Comparison of ENCODE assay signal across 15 cellular contexts in genomic region chr2:1650474-1650872, GRCh38.
DNase-seq lines count a peak whose midpoint lies in the region; ATAC-seq, FAIRE-seq and TF ChIP-seq lines count a peak whose summit lies in the region.
"Had no signal": no experiment of that assay in that cellular context is flagged by ENCODE, and none has a peak within 500 bp of the region (broad histone marks: within the 10 kb centered on the region; RNA-seq: fewer than 3 reads in every experiment).

No MANE protein-coding gene starts in this region.

- TF ChIP-seq POLR2A in HepG2 (IDR thresholded peaks at IDR 0.05; ENCODE audit: insufficient read depth in 1 of 2, low read depth in 2 of 2, low read length in 2 of 2) (no peak), right lobe of liver (IDR thresholded peaks at IDR 0.05) (no peak)

- H3K27ac ChIP-seq in HepG2 (ENCODE audit: extremely low read length, insufficient read depth, low read length) (no peak overlapping the region), right lobe of liver (no peak overlapping the region), rectal smooth muscle tissue (ENCODE audit: low read depth, low read length) (peak overlapping the region; percentile 10), brain microvascular endothelial cell (no peak overlapping the region)
- H3K27ac ChIP-seq: A549 had no signal

- 40% methylated on average over 7 of the region's 7 CpGs for WGBS in HepG2 (ENCODE audit: low lambda C conversion rate)
- 42% methylated on average over 2 of the region's 7 CpGs for WGBS in right lobe of liver (ENCODE audit: insufficient coverage, low coverage, low lambda C conversion rate, missing lambda C conversion rate)

- peaks cover 5 to 48% of the 10 kb centered on the region in 2 experiments for H3K27me3 ChIP-seq in HepG2 (ENCODE audit: control insufficient read depth in 1 of 2, insufficient read depth in 2 of 2, low read length in 2 of 2)
- no peaks in the 10 kb centered on the region for H3K27me3 ChIP-seq in right lobe of liver
- H3K27me3 ChIP-seq in rectal smooth muscle tissue (ENCODE audit: control insufficient read depth, insufficient read depth, low read length) = no peaks in the 10 kb centered on the region
- no peaks in the 10 kb centered on the region for H3K27me3 ChIP-seq in brain microvascular endothelial cell (replicated peaks)

- H3K79me2 ChIP-seq in HepG2 (ENCODE audit: insufficient read depth, low read length) = no peaks in the 10 kb centered on the region

- in situ Hi-C loops in HepG2 (cut with HindIII; ENCODE audit: extremely low pct_ligation_motif_present, low pct_unique_long_range_greater_than_20kb) (no loop called here), brain microvascular endothelial cell (cut with HindIII; ENCODE audit: low pct_ligation_motif_present, low sequenced_read_pairs) (no loop called here)

- TF ChIP-seq RAD21 in HepG2 (CRISPR knock-in tag; IDR thresholded peaks at IDR 0.05) = no peak

- peak overlapping the region; percentile 69 for H3K27ac Mint-ChIP-seq in glutamatergic neuron (ENCODE audit: unreplicated experiment)

- TF ChIP-seq EP300 in HepG2 (IDR thresholded peaks at IDR 0.05; ENCODE audit: low read depth in 2 of 2, low read length in 2 of 2) (no peak), HepG2 (CRISPR knock-in tag; IDR thresholded peaks at IDR 0.05; ENCODE audit: borderline replicate concordance) (no peak)

- H3K4me2 ChIP-seq in HepG2 (ENCODE audit: low read depth, low read length) = no peak overlapping the region
- H3K4me2 ChIP-seq: A549 had no signal

- H3K4me3 Mint-ChIP-seq in glutamatergic neuron (ENCODE audit: unreplicated experiment) = no peak overlapping the region
- H3K4me3 Mint-ChIP-seq: H9 had no signal

- intact Hi-C loops in HepG2 (cut with micrococcal nuclease; ENCODE audit: unreplicated experiment) (no loop called here), right lobe of liver (cut with DNase I) (no loop called here)

- no peak overlapping the region for H2AFZ ChIP-seq in HepG2 (ENCODE audit: low read length)

- ATAC-seq in HepG2 = no peak
- no peak for ATAC-seq in right lobe of liver
- ATAC-seq: A549 had no signal

- POLR2A ChIA-PET in HepG2 (lab: Yijun Ruan, JAX) = no interaction called here

- H3K4me3 ChIP-seq in HepG2 (replicated peaks in 1 of 3; ENCODE audit: insufficient read depth in 1 of 3, low read depth in 2 of 3, low read length in 3 of 3) (no peak overlapping the region), right lobe of liver (no peak overlapping the region), rectal smooth muscle tissue (ENCODE audit: low read length) (no peak overlapping the region), brain microvascular endothelial cell (ENCODE audit: low read depth, low read length) (no peak overlapping the region)
- H3K4me3 ChIP-seq: A549 had no signal

- TF ChIP-seq CTCF in HepG2 (CRISPR knock-in tag; IDR thresholded peaks at IDR 0.05) (no peak), right lobe of liver (IDR thresholded peaks at IDR 0.05) (no peak), glutamatergic neuron (IDR thresholded peaks at IDR 0.05; ENCODE audit: partially characterized antibody, unreplicated experiment) (no peak), brain microvascular endothelial cell (IDR thresholded peaks at IDR 0.05; ENCODE audit: low read depth, low read length, missing control alignments) (no peak)

- H3K9me3 ChIP-seq in HepG2 (ENCODE audit: low read length) (no peaks in the 10 kb centered on the region), right lobe of liver (no peaks in the 10 kb centered on the region)
- H3K9me3 ChIP-seq: A549, Caco-2 had no signal

- no peaks in the 10 kb centered on the region; the same call in 1 of the 2 replicates for H4K20me1 ChIP-seq in HepG2 (ENCODE audit: insufficient read depth, low read length)

- peaks cover 13% of the 10 kb centered on the region for H3K9me3 Mint-ChIP-seq in glutamatergic neuron (ENCODE audit: unreplicated experiment)
- H3K9me3 Mint-ChIP-seq: H9 had no signal

- H3K4me1 ChIP-seq in HepG2 (ENCODE audit: insufficient read depth, low read length) (no peaks in the 10 kb centered on the region), right lobe of liver (no peaks in the 10 kb centered on the region), rectal smooth muscle tissue (ENCODE audit: control insufficient read depth, insufficient read depth, low read length) (peaks cover 36% of the 10 kb centered on the region)
- H3K4me1 ChIP-seq: Caco-2 had no signal

- DNase-seq in HepG2 (ENCODE audit: low spot score) (no peak), right lobe of liver (no peak), glutamatergic neuron (no peak), RCC 7860 (ENCODE audit: low spot score) (no peak), brain microvascular endothelial cell (no peak), GOT3 (lab: John Stamatoyannopoulos, UW) (no peak)
- DNase-seq: Caco-2, DMS53, H9, Kasumi-1, NCI-H1417, NCI-H2029, NCI-H510A treated with DMSO at 0.1 percent for 48 hours had no signal

- H3K27me3 Mint-ChIP-seq in glutamatergic neuron (ENCODE audit: unreplicated experiment) = peaks cover 10% of the 10 kb centered on the region

- H3K9ac ChIP-seq in HepG2 (ENCODE audit: insufficient read depth, low read depth, low read length) (no peak overlapping the region), rectal smooth muscle tissue (ENCODE audit: low read length) (no peak overlapping the region)

- CTCF ChIA-PET in HepG2 (lab: Yijun Ruan, JAX; ENCODE audit: low intra/inter-chr PET ratio, low total read pairs) = no interaction called here

- no TSS peak for BruUV-seq in HepG2 (replicated peaks; lab: Mats Ljungman, UMichigan)

- no peak for FAIRE-seq in HepG2 (lab: Jason Lieb, UNC)
- FAIRE-seq in RCC 7860 (lab: Jason Lieb, UNC) = no peak
- FAIRE-seq: A549 had no signal

- H3K36me3 ChIP-seq in HepG2 (replicated peaks in 1 of 2; ENCODE audit: control insufficient read depth in 1 of 2, insufficient read depth in 2 of 2, low read length in 2 of 2) = no peaks in the 10 kb centered on the region
- H3K36me3 ChIP-seq in right lobe of liver = no peaks in the 10 kb centered on the region
- peaks cover 10% of the 10 kb centered on the region for H3K36me3 ChIP-seq in rectal smooth muscle tissue (ENCODE audit: control insufficient read depth, insufficient read depth, low read length)
- peaks cover 63% of the 10 kb centered on the region for H3K36me3 ChIP-seq in brain microvascular endothelial cell (replicated peaks)

- peaks cover 9% of the 10 kb centered on the region for H3K4me1 Mint-ChIP-seq in glutamatergic neuron (ENCODE audit: low read depth, unreplicated experiment)

- H3K36me3 Mint-ChIP-seq in glutamatergic neuron (ENCODE audit: unreplicated experiment) = peaks cover 17% of the 10 kb centered on the region

TF ChIP-seq in HepG2, 621 proteins besides CTCF, POLR2A, EP300 and RAD21:
- TF ChIP-seq ZNF33A (CRISPR knock-in tag; IDR thresholded peaks at IDR 0.05; ENCODE audit: borderline replicate concordance) (no peak), MNT (IDR thresholded peaks at IDR 0.05) (peak; percentile 78)
